ENCODE assay signal across 3 cellular contexts in genomic region chr19:805600-806550, GRCh38.
A peak's percentile ranks its signal among the peaks of the same experiment; 100 is the strongest.
TF ChIP-seq lines count a peak whose summit lies in the region.

No MANE protein-coding gene starts in this region.

TF ChIP-seq in SK-N-SH, 30 proteins besides CTCF, POLR2A, EP300 and RAD21 (continued from another document):
- TF ChIP-seq REST (IDR thresholded peaks at IDR 0.05; ENCODE audit: low read depth, low read length): no peak
- no peak for TF ChIP-seq YY1 (IDR thresholded peaks at IDR 0.05; ENCODE audit: low read depth)
- TF ChIP-seq FOXJ3 (CRISPR knock-in tag; IDR thresholded peaks at IDR 0.05): no peak
- no peak for TF ChIP-seq MAX (IDR thresholded peaks at IDR 0.05; ENCODE audit: low read depth)
- TF ChIP-seq MXI1 (IDR thresholded peaks at IDR 0.05; ENCODE audit: low read depth, low read length): no peak
- no peak for TF ChIP-seq USF2 (IDR thresholded peaks at IDR 0.05; ENCODE audit: borderline replicate concordance, low read depth, low read length)

TF ChIP-seq in SK-N-SH treated with all-trans-retinoic acid at 6 μM for 48 hours, 23 proteins besides CTCF, POLR2A, EP300 and RAD21 (continued from another document):
- TF ChIP-seq CSRNP3 (CRISPR knock-in tag; IDR thresholded peaks at IDR 0.05): no peak
- no peak for TF ChIP-seq ISL1 (CRISPR knock-in tag; IDR thresholded peaks at IDR 0.05)
- TF ChIP-seq BACH2 (CRISPR knock-in tag; IDR thresholded peaks at IDR 0.05; ENCODE audit: borderline replicate concordance): no peak
- TF ChIP-seq POU6F1 (CRISPR knock-in tag; IDR thresholded peaks at IDR 0.05; ENCODE audit: borderline replicate concordance, low read depth): no peak
- no peak for TF ChIP-seq TCF4 (CRISPR knock-in tag; IDR thresholded peaks at IDR 0.05; ENCODE audit: borderline replicate concordance)
- TF ChIP-seq SNAI2 (CRISPR knock-in tag; IDR thresholded peaks at IDR 0.05): no peak
- TF ChIP-seq CREB5 (CRISPR knock-in tag; IDR thresholded peaks at IDR 0.05; ENCODE audit: low read depth): no peak
- no peak for TF ChIP-seq RARB (CRISPR knock-in tag; IDR thresholded peaks at IDR 0.05)
- no peak for TF ChIP-seq ESRRG (CRISPR knock-in tag; IDR thresholded peaks at IDR 0.05)
- TF ChIP-seq ZNF70 (CRISPR knock-in tag; IDR thresholded peaks at IDR 0.05): no peak
- no peak for TF ChIP-seq TSHZ2 (CRISPR knock-in tag; IDR thresholded peaks at IDR 0.05)
- TF ChIP-seq ZFP30 (CRISPR knock-in tag; IDR thresholded peaks at IDR 0.05): no peak
- no peak for TF ChIP-seq PATZ1 (CRISPR knock-in tag; IDR thresholded peaks at IDR 0.05; ENCODE audit: borderline replicate concordance)
- no peak for TF ChIP-seq TOX (CRISPR knock-in tag; IDR thresholded peaks at IDR 0.05; ENCODE audit: borderline replicate concordance)
- no peak for TF ChIP-seq ZFP3 (CRISPR knock-in tag; IDR thresholded peaks at IDR 0.05)
- no peak for TF ChIP-seq GLIS3 (CRISPR knock-in tag; IDR thresholded peaks at IDR 0.05)
- no peak for TF ChIP-seq ZNF8 (CRISPR knock-in tag; IDR thresholded peaks at IDR 0.05)

TF ChIP-seq in HEK293, 187 proteins besides CTCF, POLR2A, EP300 and RAD21 (continued from another document):
- peak; percentile 42; the same call in 1 of the 2 replicates for TF ChIP-seq HIC1 (tag by site-specific recombination; IDR thresholded peaks at IDR 0.05)
TF ChIP-seq in HEK293: peak in this region for 1.
